ENCODE assay signal across 8 cellular contexts in the genomic region with DNA sequence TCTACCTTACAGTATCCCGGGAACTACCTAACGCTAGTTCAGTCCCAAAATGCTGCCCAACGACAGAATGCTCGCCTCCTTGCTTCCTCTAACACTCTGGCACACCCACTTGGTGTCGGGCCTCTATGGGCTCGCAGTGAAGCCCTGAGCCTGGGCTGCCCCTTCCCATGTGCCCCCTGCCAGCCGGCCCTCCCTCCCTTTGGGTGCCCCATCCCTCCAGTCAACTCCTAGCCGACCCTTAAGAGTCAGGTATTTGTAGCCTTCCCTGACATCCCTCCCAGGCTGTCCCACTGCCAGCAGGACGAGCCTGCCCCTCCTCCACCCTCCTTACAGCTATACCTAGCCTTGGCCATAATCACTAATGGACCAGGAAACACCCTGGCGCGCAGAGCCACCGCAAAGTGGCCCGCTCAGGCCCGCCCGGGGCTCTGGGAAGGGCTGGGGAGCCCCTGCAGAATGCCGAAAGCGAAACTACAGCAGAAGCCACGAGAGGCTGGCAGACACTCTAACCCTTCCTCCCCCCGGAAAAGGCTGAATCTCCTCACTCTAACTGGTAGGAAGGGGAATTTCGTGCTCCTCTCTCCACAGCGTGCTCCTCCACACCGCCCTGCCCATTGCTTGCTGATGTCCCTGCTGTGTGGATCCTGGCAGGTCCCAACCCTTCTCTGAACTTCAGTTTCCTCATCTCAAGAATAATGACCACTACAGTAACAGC.
DNase-seq lines count a peak whose midpoint lies in the region; TF ChIP-seq lines count a peak whose summit lies in the region.

No MANE protein-coding gene starts in this region.

- peak; percentile 62 for DNase-seq in ELR (ENCODE audit: low read depth)
- DNase-seq in T-helper 1 cell = peak; percentile 40 to 65 (median 50)
- DNase-seq in brain microvascular endothelial cell = peak; percentile 14
- DNase-seq in kidney tubule cell (ENCODE audit: low spot score) = peak; percentile 66
- DNase-seq in stimulated activated CD4-positive, alpha-beta T cell treated with anti-CD3 and anti-CD28 coated beads, TNF-alpha, amount 100 ng/mL, for 1 hour (ENCODE audit: low read depth in 3 of 3, low spot score in 1 of 3) = peak in 2 of 3 donors; percentile 27 to 48
- DNase-seq in SHP77 treated with DMSO at 0.1 percent for 48 hours (lab: John Stamatoyannopoulos, UW) = no peak
- no peak for DNase-seq in KG1 (lab: John Stamatoyannopoulos, UW)

- CTCF ChIA-PET in HEK293 (lab: Yijun Ruan, JAX) = interaction anchor here (1.3 kb wide), 2 partner anchors 167 to 187 kb away, joined by 3 to 6 read pairs; no protein-coding TSS in a partner anchor

- TF ChIP-seq CTCF in HEK293 (tag by site-specific recombination; IDR thresholded peaks at IDR 0.05) (no peak), brain microvascular endothelial cell (IDR thresholded peaks at IDR 0.05; ENCODE audit: low read depth, low read length, missing control alignments) (no peak)

- peaks cover 4% of the 10 kb centered on the region; the same call in 1 of the 2 replicates for H3K4me1 ChIP-seq in HEK293 (ENCODE audit: control insufficient read depth, insufficient read depth, low read length)

- H3K4me3 ChIP-seq in HEK293 (ENCODE audit: low read depth, low read length) (no peak overlapping the region), brain microvascular endothelial cell (ENCODE audit: low read depth, low read length) (peak overlapping the region; percentile 82)

- H3K27me3 ChIP-seq in brain microvascular endothelial cell (replicated peaks) = no peaks in the 10 kb centered on the region

- H3K27ac ChIP-seq in HEK293 (ENCODE audit: extremely low read depth, low read depth, low read length) = no peak overlapping the region
- H3K27ac ChIP-seq in brain microvascular endothelial cell = no peak overlapping the region

- H3K36me3 ChIP-seq in HEK293 (ENCODE audit: control insufficient read depth in 2 of 2, insufficient read depth in 1 of 2, low read length in 2 of 2) = peaks cover 0 to 7% of the 10 kb centered on the region in 2 experiments; a peak in 1 of 3 replicates
- no peaks in the 10 kb centered on the region for H3K36me3 ChIP-seq in brain microvascular endothelial cell (replicated peaks)

- POLR2A ChIA-PET in HEK293 (lab: Yijun Ruan, JAX) = interaction anchor here (0.9 kb wide), 1 partner anchor 176 kb away, joined by 8 read pairs; no protein-coding TSS in a partner anchor

- in situ Hi-C loops in brain microvascular endothelial cell (cut with HindIII; ENCODE audit: low pct_ligation_motif_present, low sequenced_read_pairs) = no loop called here

- H3K9me3 ChIP-seq in HEK293 (ENCODE audit: control insufficient read depth, insufficient read depth, low read depth, low read length) = no peaks in the 10 kb centered on the region

TF ChIP-seq in HEK293, 187 proteins besides CTCF, POLR2A, EP300 and RAD21:
- no peak for TF ChIP-seq ZNF433 (tag by site-specific recombination; IDR thresholded peaks at IDR 0.05; ENCODE audit: low read depth)
- 0 out of 2 replicates have a peak, but pooled peaks have one; percentile 31 for TF ChIP-seq ZNF341 (tag by site-specific recombination; IDR thresholded peaks at IDR 0.05; ENCODE audit: low read depth)

Comparison
In these comparisons a context has a peak if more than half of its experiments do, and no peak if none do; other contexts are left out.
1. DNase-seq: peak in ELR (single experiment), T-helper 1 cell (5 of 5), brain microvascular endothelial cell (single experiment), kidney tubule cell (single experiment) and stimulated activated CD4-positive, alpha-beta T cell treated with anti-CD3 and anti-CD28 coated beads, TNF-alpha, amount 100 ng/mL, for 1 hour (2 of 3); none in SHP77 treated with DMSO at 0.1 percent for 48 hours (single experiment) and KG1 (single experiment).